ENCODE assay signal across 19 cellular contexts in the genomic region with DNA sequence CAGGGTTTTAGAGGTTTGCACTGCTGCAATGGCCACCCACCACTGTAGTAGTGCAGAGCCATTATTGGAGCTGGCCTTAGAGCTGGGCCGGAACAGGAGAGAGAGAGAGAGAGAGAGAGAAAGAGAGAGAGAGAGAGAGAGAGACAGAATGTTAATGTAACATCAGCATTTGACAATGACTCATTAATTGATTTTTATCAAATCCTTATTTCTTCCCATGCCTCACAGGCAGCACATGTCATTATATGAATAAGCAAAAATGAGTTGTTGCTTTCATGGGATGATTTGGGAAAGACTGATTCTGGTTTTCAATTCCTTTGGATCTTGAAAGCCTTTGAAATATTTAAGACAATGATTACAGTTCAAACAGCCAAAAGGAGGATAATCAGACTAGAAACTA.
A peak's percentile ranks its signal among the peaks of the same experiment; 100 is the strongest.
DNase-seq lines count a peak whose midpoint lies in the region; TF ChIP-seq lines count a peak whose summit lies in the region.
"Had no signal": no experiment of that assay in that cellular context is flagged by ENCODE, and none has a peak within 500 bp of the region (broad histone marks: within the 10 kb centered on the region; RNA-seq: fewer than 3 reads in every experiment).

No MANE protein-coding gene starts in this region.

- H3K9ac ChIP-seq in mammary epithelial cell (ENCODE audit: insufficient read depth, low read length), result no peak overlapping the region
- H3K9ac ChIP-seq in trophoblast cell (ENCODE audit: low read length), result no peak overlapping the region

- H3K36me3 Mint-ChIP-seq in MCF 10A (ENCODE audit: insufficient read depth, unreplicated experiment), result no peaks in the 10 kb centered on the region
- H3K36me3 Mint-ChIP-seq: CD4-positive, CD25-positive, alpha-beta regulatory T cell had no signal

- no peaks in the 10 kb centered on the region for H3K79me1 ChIP-seq in trophoblast cell (ENCODE audit: low read length)

- H3K14ac ChIP-seq in trophoblast cell (ENCODE audit: low read length), result no peak overlapping the region

- H4K8ac ChIP-seq in trophoblast cell (ENCODE audit: low read depth, low read length), result no peak overlapping the region

- intact Hi-C loops in mammary epithelial cell (cut with micrococcal nuclease), result no loop called here
- intact Hi-C loops in MCF 10A (cut with micrococcal nuclease), result no loop called here

- H3K18ac ChIP-seq in trophoblast cell (ENCODE audit: low read length), result no peak overlapping the region

- no TSS peak for BruUV-seq in mammary epithelial cell (replicated peaks; lab: Mats Ljungman, UMichigan)
- no TSS peak for BruUV-seq in MCF 10A (replicated peaks; lab: Mats Ljungman, UMichigan)

- no peak overlapping the region for H3K23ac ChIP-seq in trophoblast cell (ENCODE audit: low read length)

- in situ Hi-C loops in mammary epithelial cell (cut with MboI; ENCODE audit: low sequenced_read_pairs in 2 of 2), result no loop called here

- H3K36me3 ChIP-seq in mammary epithelial cell (ENCODE audit: insufficient read depth, low read length) (no peaks in the 10 kb centered on the region), trophoblast cell (ENCODE audit: control insufficient read depth in 1 of 2, insufficient read depth in 2 of 2, low read length in 2 of 2) (no peaks in the 10 kb centered on the region)
- H3K36me3 ChIP-seq: BE2C had no signal

- H3K4me3 ChIP-seq in mammary epithelial cell (replicated peaks in 1 of 3; ENCODE audit: insufficient read depth in 1 of 3, low read depth in 2 of 3, low read length in 3 of 3), result no peak overlapping the region
- H3K4me3 ChIP-seq in epithelial cell of esophagus (ENCODE audit: low read length), result no peak overlapping the region
- no peak overlapping the region for H3K4me3 ChIP-seq in fibroblast of mammary gland (ENCODE audit: control insufficient read depth, low read depth, low read length)
- no peak overlapping the region for H3K4me3 ChIP-seq in trophoblast cell (ENCODE audit: low read depth, low read length)

- peak; percentile 11 for DNase-seq in mammary epithelial cell
- DNase-seq in MCF 10A (ENCODE audit: unreplicated experiment), result no peak
- peak; percentile 5 for DNase-seq in epithelial cell of esophagus (ENCODE audit: low read depth)
- peak; percentile 50 for DNase-seq in fibroblast of mammary gland (ENCODE audit: low read depth)
- no peak for DNase-seq in trophoblast cell
- no peak for DNase-seq in T-helper 2 cell
- DNase-seq in amniotic stem cell (lab: John Stamatoyannopoulos, UW), result no peak
- DNase-seq in substantia nigra (lab: John Stamatoyannopoulos, UW), result no peak
- DNase-seq: 8988T; BE2C; C1 segment of cervical spinal cord; Caco-2; CD4-positive, CD25-positive, alpha-beta regulatory T cell; CD8-positive, alpha-beta memory T cell; DMS79 treated with DMSO at 0.1 percent for 48 hours; GF-D8; GOT3; H7 had no signal

- H2AFZ ChIP-seq in mammary epithelial cell (ENCODE audit: low read depth, low read length), result no peak overlapping the region
- no peak overlapping the region for H2AFZ ChIP-seq in trophoblast cell (ENCODE audit: insufficient read depth, low read length, poor library complexity)

- no peak overlapping the region for H3K27ac ChIP-seq in mammary epithelial cell (ENCODE audit: insufficient read depth, low read depth, low read length)
- no peak overlapping the region for H3K27ac ChIP-seq in trophoblast cell (ENCODE audit: low read depth, low read length)
- no peak overlapping the region for H3K27ac ChIP-seq in substantia nigra (ENCODE audit: low read depth, low read length, poor library complexity, severe bottlenecking)

- no peaks in the 10 kb centered on the region for H3K4me1 Mint-ChIP-seq in MCF 10A (ENCODE audit: insufficient read depth, unreplicated experiment)
- H3K4me1 Mint-ChIP-seq: CD8-positive, alpha-beta memory T cell; IgD-negative memory B cell had no signal

- no peaks in the 10 kb centered on the region for H3K27me3 Mint-ChIP-seq in MCF 10A (ENCODE audit: insufficient read depth, unreplicated experiment)

- no peak overlapping the region for H2AK5ac ChIP-seq in trophoblast cell (ENCODE audit: low read length)

- no peaks in the 10 kb centered on the region for H3K4me1 ChIP-seq in mammary epithelial cell (ENCODE audit: insufficient read depth, low read length)
- H3K4me1 ChIP-seq in trophoblast cell (ENCODE audit: control insufficient read depth in 1 of 2, insufficient read depth in 2 of 2, low read length in 2 of 2), result peaks cover 0 to 10% of the 10 kb centered on the region in 2 experiments
- H3K4me1 ChIP-seq: BE2C had no signal

- H3K4me2 ChIP-seq in mammary epithelial cell (ENCODE audit: insufficient read depth, low read depth, low read length) (no peak overlapping the region), trophoblast cell (ENCODE audit: low read length) (no peak overlapping the region)

- H3K27ac Mint-ChIP-seq in MCF 10A (ENCODE audit: low read depth, unreplicated experiment), result no peak overlapping the region
- H3K27ac Mint-ChIP-seq: CD4-positive, CD25-positive, alpha-beta regulatory T cell; CD8-positive, alpha-beta memory T cell; IgD-negative memory B cell had no signal

- TF ChIP-seq CTCF in mammary epithelial cell (conservative IDR thresholded peaks at IDR 0.05 in 1 of 2, IDR thresholded peaks at IDR 0.05 in 1 of 2; ENCODE audit: extremely low read depth in 1 of 2, insufficient read depth in 1 of 2, low read depth in 1 of 2, low read length in 2 of 2) (no peak), MCF 10A (IDR thresholded peaks at IDR 0.05; ENCODE audit: unreplicated experiment) (no peak), epithelial cell of esophagus (IDR thresholded peaks at IDR 0.05; ENCODE audit: insufficient read depth, low read depth, low read length, missing control alignments) (no peak), fibroblast of mammary gland (conservative IDR thresholded peaks at IDR 0.05; ENCODE audit: control insufficient read depth, insufficient read depth, low read depth, low read length) (no peak)

- H4K20me1 ChIP-seq in mammary epithelial cell (ENCODE audit: insufficient read depth, low read length), result no peaks in the 10 kb centered on the region

- 25% methylated on average over 1 of the region's 1 CpG for WGBS in mammary epithelial cell (ENCODE audit: low coverage, missing lambda C conversion rate)
- WGBS in trophoblast cell (ENCODE audit: extremely low coverage, insufficient coverage, insufficient read length), result no CpG with 5 or more reads among the region's 1 CpG

- POLR2A ChIA-PET in MCF 10A (lab: Yijun Ruan, JAX), result no interaction called here

- H3K4me3 Mint-ChIP-seq in MCF 10A (ENCODE audit: unreplicated experiment), result no peak overlapping the region
- H3K4me3 Mint-ChIP-seq: CD4-positive, CD25-positive, alpha-beta regulatory T cell; CD8-positive, alpha-beta memory T cell; IgD-negative memory B cell had no signal

- H4K12ac ChIP-seq in trophoblast cell (ENCODE audit: low read depth, low read length), result no peak overlapping the region

- dilution Hi-C loops in mammary epithelial cell (cut with HindIII; ENCODE audit: low sequenced_read_pairs), result no loop called here

- H3K4ac ChIP-seq in trophoblast cell (ENCODE audit: low read depth, low read length), result no peak overlapping the region

- CTCF ChIA-PET in mammary epithelial cell (lab: Charles Lee; ENCODE audit: low non-redundant PET), result interaction anchor here (0.6 kb wide), 1 partner anchor 384 kb away, joined by 3 read pairs; no protein-coding TSS in a partner anchor
- CTCF ChIA-PET in MCF 10A (lab: Yijun Ruan, JAX), result no interaction called here

- H2BK12ac ChIP-seq in trophoblast cell (ENCODE audit: low read length), result no peak overlapping the region

- no peak overlapping the region for H4K91ac ChIP-seq in trophoblast cell (ENCODE audit: low read depth, low read length)

- H3K9me3 ChIP-seq in mammary epithelial cell (replicated peaks; ENCODE audit: insufficient read depth, low read length) (no peaks in the 10 kb centered on the region), trophoblast cell (ENCODE audit: insufficient read depth, low read depth, low read length) (no peaks in the 10 kb centered on the region)
- H3K9me3 ChIP-seq: BE2C had no signal

- no peaks in the 10 kb centered on the region for H3K27me3 ChIP-seq in mammary epithelial cell (ENCODE audit: insufficient read depth, low read length)
- H3K27me3 ChIP-seq in trophoblast cell (ENCODE audit: insufficient read depth, low read length), result no peaks in the 10 kb centered on the region

- H3K79me2 ChIP-seq in mammary epithelial cell (ENCODE audit: insufficient read depth, low read length) (no peaks in the 10 kb centered on the region), trophoblast cell (ENCODE audit: control insufficient read depth, insufficient read depth, low read length, poor library complexity) (no peaks in the 10 kb centered on the region)

- H2BK120ac ChIP-seq in trophoblast cell (ENCODE audit: insufficient read depth, low read length, poor library complexity), result no peak overlapping the region

- H3K9me3 Mint-ChIP-seq in MCF 10A (ENCODE audit: unreplicated experiment), result peaks cover 7% of the 10 kb centered on the region

- no peak overlapping the region for H2BK5ac ChIP-seq in trophoblast cell (ENCODE audit: low read depth, low read length, poor library complexity)

Comparison
In these comparisons a context has a peak if more than half of its experiments do, and no peak if none do; other contexts are left out.
1. DNase-seq: peak in mammary epithelial cell (single experiment), epithelial cell of esophagus (single experiment) and fibroblast of mammary gland (single experiment); none in MCF 10A (single experiment), trophoblast cell (0 of 2), T-helper 2 cell (0 of 5), amniotic stem cell (single experiment) and substantia nigra (0 of 49).